Comparison of ENCODE assay signal across 8 cellular contexts in genomic region chr6:110875548-110876169, GRCh38. TPM values are rescaled to one million over a fixed set of nuclear protein-coding genes. Genes with fewer than 3 reads are reported as not detected.
A peak's percentile ranks its signal among the peaks of the same experiment; 100 is the strongest.
DNase-seq lines count a peak whose midpoint lies in the region; ATAC-seq and TF ChIP-seq lines count a peak whose summit lies in the region.

No MANE protein-coding gene starts in this region.

- no peaks in the 10 kb centered on the region for H3K36me3 ChIP-seq in right lobe of liver

- TF ChIP-seq CTCF in right lobe of liver (IDR thresholded peaks at IDR 0.05) = no peak

- TF ChIP-seq POLR2A in right lobe of liver (IDR thresholded peaks at IDR 0.05) = no peak

- H3K27ac ChIP-seq in cingulate gyrus (ENCODE audit: low read depth, low read length) (peak overlapping the region; percentile 73), right lobe of liver (peak overlapping the region; percentile 83 to 91 (median 85))

- H3K27me3 ChIP-seq in right lobe of liver = no peaks in the 10 kb centered on the region

- intact Hi-C loops in right lobe of liver (cut with DNase I) = no loop called here

- peaks cover 0 to 45% (median 8%) of the 10 kb centered on the region in 4 donors for H3K4me1 ChIP-seq in right lobe of liver

- 0% methylated on average over 2 of the region's 61 CpGs for WGBS in right lobe of liver (ENCODE audit: insufficient coverage, low coverage, low lambda C conversion rate, missing lambda C conversion rate)

- peak overlapping the region; percentile 81 to 90 (median 89) for H3K4me3 ChIP-seq in right lobe of liver

- ATAC-seq in GM21447 (IDR thresholded peaks at IDR 0.05; ENCODE audit: unreplicated experiment) (peak; percentile 10), right lobe of liver (peak; percentile 3 to 23 (median 19))

- no peaks in the 10 kb centered on the region for H3K9me3 ChIP-seq in right lobe of liver

- DNase-seq in AML-193 (lab: John Stamatoyannopoulos, UW) = peak; percentile 37 to 57
- peak; percentile 46 for DNase-seq in M059J (ENCODE audit: low read depth)
- DNase-seq in activated CD4-positive, alpha-beta T cell treated with anti-CD3 and anti-CD28 coated beads for 48 hours = peak; percentile 75
- peak in 2 of 3 donors; percentile 54 to 68 for DNase-seq in right lobe of liver
- DNase-seq in stimulated activated CD4-positive, alpha-beta T cell treated with anti-CD3 and anti-CD28 coated beads, Interleukin-4, amount 100 ng/mL, for 24 hours = peak; percentile 77
- no peak for DNase-seq in A172 (ENCODE audit: low spot score)

RNA-seq across cellular contexts. Expression of gene AMD1, which starts 1.1 kb away (rescaled TPM):
- 95.8 and 139 TPM in 2 replicates for total RNA-seq in M059J (2014; rRNA removed; shearing (Covaris generic))
- 10 to 100 TPM; 11.5 to 49.4 (median 24.2) TPM for total RNA-seq in right lobe of liver
- total RNA-seq in A172 (2014; rRNA removed; shearing (Covaris generic)) = 114 and 144 TPM in 2 replicates
